ENCODE assay signal across 1 cellular context in genomic region chr1:156675715-156676311, GRCh38.
TF ChIP-seq lines count a peak whose summit lies in the region.

No MANE protein-coding gene starts in this region.

TF ChIP-seq in endothelial cell of umbilical vein, 7 proteins besides CTCF, POLR2A, EP300 and RAD21 (continued from another document):
- TF ChIP-seq, protein P1, sequence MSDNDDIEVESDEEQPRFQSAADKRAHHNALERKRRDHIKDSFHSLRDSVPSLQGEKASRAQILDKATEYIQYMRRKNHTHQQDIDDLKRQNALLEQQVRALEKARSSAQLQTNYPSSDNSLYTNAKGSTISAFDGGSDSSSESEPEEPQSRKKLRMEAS (IDR thresholded peaks at IDR 0.05; ENCODE audit: insufficient read depth, insufficient read length), result no peak
- no peak for TF ChIP-seq POLR2AphosphoS5 (IDR thresholded peaks at IDR 0.05; ENCODE audit: insufficient read depth, low read depth, low read length)
